ENCODE assay signal across 8 cellular contexts in genomic region chr13:48749699-48750473, GRCh38.
DNase-seq lines count a peak whose midpoint lies in the region; ATAC-seq and TF ChIP-seq lines count a peak whose summit lies in the region.

No MANE protein-coding gene starts in this region.

- WGBS in aorta, 2 donors: 44 to 48% methylated on average over 15 of the region's 15 CpGs

- TF ChIP-seq CTCF in RWPE2 (IDR thresholded peaks at IDR 0.05; ENCODE audit: poor library complexity, severe bottlenecking): peak; percentile 81

- intact Hi-C loops in Right ventricle myocardium superior (cut with DNase I) (no loop called here), aorta (cut with DNase I) (loop anchor here in 1 of 2 donors (10.0 kb wide), 1 partner anchor 145 kb away; no protein-coding TSS in a partner anchor)

- H3K27ac ChIP-seq in RWPE2 (ENCODE audit: poor library complexity, severe bottlenecking): peak overlapping the region; percentile 32
- H3K27ac ChIP-seq in aorta (ENCODE audit: low read depth in 1 of 2, low read length in 2 of 2): no peak overlapping the region

- H3K36me3 ChIP-seq in RWPE2 (ENCODE audit: low read depth) (no peaks in the 10 kb centered on the region), aorta (ENCODE audit: control insufficient read depth in 1 of 2, insufficient read depth in 2 of 2, low read length in 1 of 2) (no peaks in the 10 kb centered on the region)

- H3K9me3 Mint-ChIP-seq in activated naive CD4-positive, alpha-beta T cell treated with anti-CD3 and anti-CD28 coated beads, Interleukin-2, amount 50 U/mL, for 72 hours: peaks cover 0 to 2% of the 10 kb centered on the region in 2 donors

- H3K4me3 ChIP-seq in RWPE2 (ENCODE audit: severe bottlenecking): no peak overlapping the region
- H3K4me3 ChIP-seq in aorta (ENCODE audit: low read length in 2 of 2): no peak overlapping the region

- DNase-seq in A172 (ENCODE audit: low spot score) (peak; percentile 97), RWPE2 (ENCODE audit: low spot score) (peak; percentile 89), Right ventricle myocardium superior (peak; percentile 87), putamen (ENCODE audit: low spot score) (peak; percentile 34), aorta (peak; percentile 87 to 89)
- peak; percentile 78 to 84 for DNase-seq in activated naive CD4-positive, alpha-beta T cell treated with anti-CD3 and anti-CD28 coated beads, Interleukin-2, amount 50 U/mL, for 72 hours (ENCODE audit: low spot score in 2 of 2)

- peak overlapping the region; percentile 8 to 90 for H3K27ac Mint-ChIP-seq in activated naive CD4-positive, alpha-beta T cell treated with anti-CD3 and anti-CD28 coated beads, Interleukin-2, amount 50 U/mL, for 72 hours

- peak; percentile 95 for ATAC-seq in GM18868 (IDR thresholded peaks at IDR 0.05; ENCODE audit: unreplicated experiment)
- ATAC-seq in HG03066 (IDR thresholded peaks at IDR 0.05; ENCODE audit: low read depth, unreplicated experiment): peak; percentile 87
- ATAC-seq in RWPE2 (ENCODE audit: low read depth): peak; percentile 95
- peak; percentile 93 to 97 for ATAC-seq in activated naive CD4-positive, alpha-beta T cell treated with anti-CD3 and anti-CD28 coated beads, Interleukin-2, amount 50 U/mL, for 72 hours
- ATAC-seq in Right ventricle myocardium superior (ENCODE audit: poor library complexity): peak; percentile 87
- peak; percentile 92 for ATAC-seq in aorta (ENCODE audit: low FRiP score)

- peaks cover 9% of the 10 kb centered on the region for H3K4me1 ChIP-seq in RWPE2 (ENCODE audit: insufficient read depth, poor library complexity, severe bottlenecking)
- peaks cover 0 to 2% of the 10 kb centered on the region in 2 donors for H3K4me1 ChIP-seq in aorta (ENCODE audit: control insufficient read depth in 1 of 2, insufficient read depth in 2 of 2, low read length in 2 of 2)

- no peaks in the 10 kb centered on the region for H3K9me3 ChIP-seq in RWPE2 (ENCODE audit: severe bottlenecking)
- no peaks in the 10 kb centered on the region for H3K9me3 ChIP-seq in aorta (ENCODE audit: control insufficient read depth, low read length)

- H3K27me3 ChIP-seq in RWPE2 (ENCODE audit: insufficient read depth, poor library complexity, severe bottlenecking): no peaks in the 10 kb centered on the region
- no peaks in the 10 kb centered on the region for H3K27me3 ChIP-seq in aorta (ENCODE audit: control insufficient read depth in 1 of 2, insufficient read depth in 2 of 2, low read length in 1 of 2)

- peaks cover 0 to 2% of the 10 kb centered on the region in 2 donors for H3K36me3 Mint-ChIP-seq in activated naive CD4-positive, alpha-beta T cell treated with anti-CD3 and anti-CD28 coated beads, Interleukin-2, amount 50 U/mL, for 72 hours

Comparison
In these comparisons a context has a peak if more than half of its experiments do, and no peak if none do; other contexts are left out.
1. DNase-seq: peak in every context shown above with its lines; median percentile 97 in A172; 89 in RWPE2; 88 in aorta; 87 in Right ventricle myocardium superior; 81 in activated naive CD4-positive, alpha-beta T cell treated with anti-CD3 and anti-CD28 coated beads, Interleukin-2, amount 50 U/mL, for 72 hours; 34 in putamen.